In genomic region chr3:63934484-63934883, GRCh38 we compare ENCODE assay signal across 13 cellular contexts. TPM values are rescaled to one million over a fixed set of nuclear protein-coding genes. Genes with fewer than 3 reads are reported as not detected.
DNase-seq lines count a peak whose midpoint lies in the region; ATAC-seq and TF ChIP-seq lines count a peak whose summit lies in the region.
"Had no signal": no experiment of that assay in that cellular context is flagged by ENCODE, and none has a peak within 500 bp of the region (broad histone marks: within the 10 kb centered on the region; RNA-seq: fewer than 3 reads in every experiment).

No MANE protein-coding gene starts in this region.

- H3K27me3 Mint-ChIP-seq in activated T-helper 1 cell treated with anti-CD3 and anti-CD28 coated beads, Interleukin-12 subunit alpha, Interleukin-12 subunit beta, Interleukin-2, Interleukin-4 antibody, amounts not matched to agents 30 ng/mL and 10 ng/mL and 1 ng/mL, durations not matched to agents 14 hours and 24 hours and 36 hours (ENCODE audit: insufficient read depth): no peaks in the 10 kb centered on the region
- H3K27me3 Mint-ChIP-seq in natural killer cell (ENCODE audit: low read depth in 2 of 2): no peaks in the 10 kb centered on the region

- no peak for TF ChIP-seq EP300 in tibial nerve (IDR thresholded peaks at IDR 0.05)

- H3K4me3 ChIP-seq in adrenal gland (no peak overlapping the region), tibial nerve (no peak overlapping the region)
- H3K4me3 ChIP-seq: skin epidermis had no signal

- intact Hi-C loops in activated T-helper 1 cell treated with anti-CD3 and anti-CD28 coated beads, Interleukin-12 subunit alpha, Interleukin-12 subunit beta, Interleukin-2, Interleukin-4 antibody, amounts not matched to agents 30 ng/mL and 10 ng/mL and 1 ng/mL, durations not matched to agents 14 hours and 24 hours and 36 hours (cut with micrococcal nuclease): loop anchor here (2.0 kb wide), 1 partner anchor 24 kb away; no protein-coding TSS in a partner anchor
- intact Hi-C loops in natural killer cell (cut with micrococcal nuclease): loop anchor here (2.0 kb wide), 2 partner anchors 24 to 72 kb away; partner anchors contain the start of genes ATXN7 and THOC7
- intact Hi-C loops in adrenal gland (cut with DNase I): no loop called here

- peak overlapping the region; percentile 49 for H3K4me3 Mint-ChIP-seq in activated T-helper 1 cell treated with anti-CD3 and anti-CD28 coated beads, Interleukin-12 subunit alpha, Interleukin-12 subunit beta, Interleukin-2, Interleukin-4 antibody, amounts not matched to agents 30 ng/mL and 10 ng/mL and 1 ng/mL, durations not matched to agents 14 hours and 24 hours and 36 hours
- H3K4me3 Mint-ChIP-seq in natural killer cell: peak overlapping the region; percentile 75

- in situ Hi-C loops in KBM-7 (cut with MboI; ENCODE audit: low pct_unique_long_range_greater_than_20kb, low sequenced_read_pairs): no loop called here

- H3K4me1 Mint-ChIP-seq in activated T-helper 1 cell treated with anti-CD3 and anti-CD28 coated beads, Interleukin-12 subunit alpha, Interleukin-12 subunit beta, Interleukin-2, Interleukin-4 antibody, amounts not matched to agents 30 ng/mL and 10 ng/mL and 1 ng/mL, durations not matched to agents 14 hours and 24 hours and 36 hours (ENCODE audit: low read depth): peaks cover 73% of the 10 kb centered on the region
- H3K4me1 Mint-ChIP-seq in natural killer cell: peaks cover 80 to 84% of the 10 kb centered on the region in 2 donors

- WGBS in adrenal gland, 4 donors: 66 to 85% (median 71%) methylated on average over 2 of the region's 2 CpGs
- 80 to 82% methylated on average over 2 of the region's 2 CpGs for WGBS in tibial nerve, 2 donors

- H3K4me1 ChIP-seq in adrenal gland (replicated peaks in 1 of 2) (peaks cover 17 to 62% of the 10 kb centered on the region in 2 donors), tibial nerve (peaks cover 0 to 61% (median 18%) of the 10 kb centered on the region in 4 donors)

- H3K36me3 ChIP-seq in adrenal gland (replicated peaks in 1 of 2): no peaks in the 10 kb centered on the region
- no peaks in the 10 kb centered on the region for H3K36me3 ChIP-seq in tibial nerve

- no peak for TF ChIP-seq CTCF in natural killer cell (IDR thresholded peaks at IDR 0.05)
- no peak for TF ChIP-seq CTCF in adrenal gland (IDR thresholded peaks at IDR 0.05)
- TF ChIP-seq CTCF in tibial nerve (IDR thresholded peaks at IDR 0.05): no peak

- H3K27me3 ChIP-seq in adrenal gland (no peaks in the 10 kb centered on the region), tibial nerve (no peaks in the 10 kb centered on the region)

- ATAC-seq in natural killer cell: peak; percentile 47 to 69 (median 66)
- ATAC-seq in HG02759 (IDR thresholded peaks at IDR 0.05; ENCODE audit: unreplicated experiment): no peak
- ATAC-seq: HCT116 had no signal

- H3K36me3 Mint-ChIP-seq in activated T-helper 1 cell treated with anti-CD3 and anti-CD28 coated beads, Interleukin-12 subunit alpha, Interleukin-12 subunit beta, Interleukin-2, Interleukin-4 antibody, amounts not matched to agents 30 ng/mL and 10 ng/mL and 1 ng/mL, durations not matched to agents 14 hours and 24 hours and 36 hours (ENCODE audit: low read depth): peaks cover 18% of the 10 kb centered on the region
- no peaks in the 10 kb centered on the region for H3K36me3 Mint-ChIP-seq in natural killer cell

- H3K9me3 Mint-ChIP-seq in activated T-helper 1 cell treated with anti-CD3 and anti-CD28 coated beads, Interleukin-12 subunit alpha, Interleukin-12 subunit beta, Interleukin-2, Interleukin-4 antibody, amounts not matched to agents 30 ng/mL and 10 ng/mL and 1 ng/mL, durations not matched to agents 14 hours and 24 hours and 36 hours: no peaks in the 10 kb centered on the region
- H3K9me3 Mint-ChIP-seq in natural killer cell: no peaks in the 10 kb centered on the region

- H3K27ac ChIP-seq in adrenal gland (peak overlapping the region in 2 of 5 donors; percentile 48 to 59), tibial nerve (no peak overlapping the region)

- peak; percentile 81 for DNase-seq in GF-D8 (lab: John Stamatoyannopoulos, UW)
- DNase-seq in KBM-7: peak; percentile 81
- peak; percentile 9 for DNase-seq in activated T-helper 1 cell treated with anti-CD3 and anti-CD28 coated beads, Interleukin-12 subunit alpha, Interleukin-12 subunit beta, Interleukin-2, Interleukin-4 antibody, amounts not matched to agents 30 ng/mL and 10 ng/mL and 1 ng/mL, durations not matched to agents 14 hours and 24 hours and 36 hours (ENCODE audit: low spot score)
- DNase-seq in natural killer cell: no peak
- no peak for DNase-seq in adrenal gland
- no peak for DNase-seq in stimulated activated CD4-positive, alpha-beta T cell treated with anti-CD3 and anti-CD28 coated beads, Interleukin-2, amount 100 ng/mL, for 24 hours
- no peak for DNase-seq in tibial nerve (ENCODE audit: low spot score in 2 of 2)
- DNase-seq: MM.1S, NCI-H510A had no signal

- H3K9me3 ChIP-seq in adrenal gland (replicated peaks in 1 of 3) (no peaks in the 10 kb centered on the region), tibial nerve (no peaks in the 10 kb centered on the region)

- peak overlapping the region; percentile 82 for H3K27ac Mint-ChIP-seq in activated T-helper 1 cell treated with anti-CD3 and anti-CD28 coated beads, Interleukin-12 subunit alpha, Interleukin-12 subunit beta, Interleukin-2, Interleukin-4 antibody, amounts not matched to agents 30 ng/mL and 10 ng/mL and 1 ng/mL, durations not matched to agents 14 hours and 24 hours and 36 hours
- peak overlapping the region; percentile 84 to 88 for H3K27ac Mint-ChIP-seq in natural killer cell

- TF ChIP-seq POLR2A in adrenal gland (IDR thresholded peaks at IDR 0.05): no peak
- no peak for TF ChIP-seq POLR2A in tibial nerve (IDR thresholded peaks at IDR 0.05)

RNA-seq across cellular contexts. Expression of gene SCAANT1, which starts 22.3 kb away (rescaled TPM):
- total RNA-seq in activated T-helper 1 cell treated with anti-CD3 and anti-CD28 coated beads, Interleukin-12 subunit alpha, Interleukin-12 subunit beta, Interleukin-2, Interleukin-4 antibody, amounts not matched to agents 30 ng/mL and 10 ng/mL and 1 ng/mL, durations not matched to agents 14 hours and 24 hours and 36 hours: not detected in 2 replicates
- total RNA-seq in natural killer cell: 1 to 10 TPM in 2 of 3 donors, not detected in 1; 3.6 to 8.0 TPM
- not detected for total RNA-seq in adrenal gland
- 1 to 10 TPM in 1 of 3 donors, not detected in 2; 1.6 TPM for polyA plus RNA-seq in adrenal gland
- total RNA-seq in tibial nerve: not detected
- total RNA-seq: mucosa of gallbladder had no signal

Comparison
In these comparisons a context has a peak if more than half of its experiments do, and no peak if none do; other contexts are left out.
1. DNase-seq: peak in GF-D8 (single experiment), KBM-7 (single experiment) and activated T-helper 1 cell treated with anti-CD3 and anti-CD28 coated beads, Interleukin-12 subunit alpha, Interleukin-12 subunit beta, Interleukin-2, Interleukin-4 antibody, amounts not matched to agents 30 ng/mL and 10 ng/mL and 1 ng/mL, durations not matched to agents 14 hours and 24 hours and 36 hours (single experiment); none in natural killer cell (single experiment), adrenal gland (0 of 7), stimulated activated CD4-positive, alpha-beta T cell treated with anti-CD3 and anti-CD28 coated beads, Interleukin-2, amount 100 ng/mL, for 24 hours (0 of 2) and tibial nerve (0 of 2).
2. intact Hi-C loops: an anchor here in activated T-helper 1 cell treated with anti-CD3 and anti-CD28 coated beads, Interleukin-12 subunit alpha, Interleukin-12 subunit beta, Interleukin-2, Interleukin-4 antibody, amounts not matched to agents 30 ng/mL and 10 ng/mL and 1 ng/mL, durations not matched to agents 14 hours and 24 hours and 36 hours (2.0 kb wide) and natural killer cell (2.0 kb wide); none called in adrenal gland.